ENCODE assay signal across 18 cellular contexts in the genomic region with DNA sequence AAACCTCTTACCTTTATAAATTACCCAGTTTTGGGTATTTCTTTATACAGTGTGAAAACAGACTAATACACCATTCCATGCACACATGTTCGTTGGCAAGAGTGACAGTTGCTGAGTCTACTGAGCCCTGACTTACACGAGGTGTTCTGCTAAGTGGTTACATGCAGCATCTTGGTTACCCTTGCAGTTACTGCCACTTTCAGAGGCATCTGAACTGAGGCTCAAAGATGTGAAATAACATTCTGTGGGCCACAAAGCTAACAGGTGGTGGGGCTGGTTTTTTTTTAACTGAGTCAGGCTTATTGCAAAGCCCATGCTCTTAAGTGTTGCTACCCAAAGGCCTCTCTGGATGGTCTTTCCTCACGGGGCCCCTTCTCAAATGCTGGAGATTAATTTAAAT. TPM values are rescaled to one million over a fixed set of nuclear protein-coding genes. Genes with fewer than 3 reads are reported as not detected.
DNase-seq lines count a peak whose midpoint lies in the region; ATAC-seq and TF ChIP-seq lines count a peak whose summit lies in the region.
"Had no signal": no experiment of that assay in that cellular context is flagged by ENCODE, and none has a peak within 500 bp of the region (broad histone marks: within the 10 kb centered on the region; RNA-seq: fewer than 3 reads in every experiment).

No MANE protein-coding gene starts in this region.

- intact Hi-C loops in CD4-positive, alpha-beta memory T cell (cut with micrococcal nuclease) = no loop called here

- no peak overlapping the region for H3K27ac Mint-ChIP-seq in WTC11
- H3K27ac Mint-ChIP-seq in CD4-positive, alpha-beta memory T cell = no peak overlapping the region
- H3K27ac Mint-ChIP-seq: GM23338 had no signal

- peaks cover 45% of the 10 kb centered on the region for H3K9me3 Mint-ChIP-seq in WTC11
- H3K9me3 Mint-ChIP-seq in CD4-positive, alpha-beta memory T cell = peaks cover 0 to 37% (median 22%) of the 10 kb centered on the region in 8 donors

- H3K4me1 Mint-ChIP-seq in WTC11 = no peaks in the 10 kb centered on the region
- H3K4me1 Mint-ChIP-seq in CD4-positive, alpha-beta memory T cell = peaks cover 6 to 9% (median 6%) of the 10 kb centered on the region in 4 donors
- H3K4me1 Mint-ChIP-seq: GM23338 had no signal

- H3K27me3 ChIP-seq in OCI-LY1 (ENCODE audit: insufficient read depth, low read length) (no peaks in the 10 kb centered on the region; the same call in 1 of the 2 replicates), H7 (ENCODE audit: control insufficient read depth, insufficient read depth, low read length) (no peaks in the 10 kb centered on the region)
- no peaks in the 10 kb centered on the region for H3K27me3 ChIP-seq in CD4-positive, alpha-beta memory T cell (ENCODE audit: insufficient read depth, low read length)
- H3K27me3 ChIP-seq: SJSA1 had no signal

- DNase-seq in activated CD8-positive, alpha-beta memory T cell treated with anti-CD3 and anti-CD28 coated beads for 24 hours = peak; percentile 38
- DNase-seq in activated CD8-positive, alpha-beta memory T cell treated with anti-CD3 and anti-CD28 coated beads, Interleukin-2, amount 50 U/mL, for 48 hours = no peak
- peak; percentile 67 for DNase-seq in myocyte (ENCODE audit: low read depth)
- no peak for DNase-seq in H7
- no peak for DNase-seq in NOMO-1 treated with DMSO at 0.1 percent for 48 hours (lab: John Stamatoyannopoulos, UW; ENCODE audit: unreplicated experiment)
- DNase-seq in WTC11 (ENCODE audit: low spot score) = no peak
- DNase-seq in CD4-positive, alpha-beta memory T cell = no peak
- DNase-seq: KBM-7, NCI-H1436 treated with DMSO at 0.1 percent for 48 hours, NCI-H2029 treated with DMSO at 0.1 percent for 48 hours, NCI-H510A treated with DMSO at 0.1 percent for 48 hours had no signal

- no peak overlapping the region for H3K9ac ChIP-seq in OCI-LY1 (ENCODE audit: low read length)

- ATAC-seq in WTC11 = no peak
- ATAC-seq: GM23338 had no signal

- H3K9me2 ChIP-seq in OCI-LY1 (ENCODE audit: low read depth, low read length) = no peaks in the 10 kb centered on the region

- TF ChIP-seq CTCF in OCI-LY1 (IDR thresholded peaks at IDR 0.05; ENCODE audit: low read length) (no peak), WTC11 (IDR thresholded peaks at IDR 0.05) (no peak)

- CTCF ChIA-PET in WTC11 (lab: Charles Lee) = no interaction called here
- CTCF ChIA-PET in CD4-positive, alpha-beta memory T cell (lab: Charles Lee; ENCODE audit: partially characterized antibody) = interaction anchor here (1.6 kb wide), 1 partner anchor 24 kb away, joined by 4 read pairs; no protein-coding TSS in a partner anchor

- H3K4me3 Mint-ChIP-seq in WTC11 = no peak overlapping the region
- no peak overlapping the region for H3K4me3 Mint-ChIP-seq in CD4-positive, alpha-beta memory T cell
- H3K4me3 Mint-ChIP-seq: GM23338 had no signal

- no peak overlapping the region for H2AFZ ChIP-seq in OCI-LY1 (ENCODE audit: low read length)
- H2AFZ ChIP-seq: GM23338 had no signal

- H3K27ac ChIP-seq in OCI-LY1 (ENCODE audit: low read depth, low read length, poor library complexity, severe bottlenecking) = peak overlapping the region; percentile 19
- no peak overlapping the region for H3K27ac ChIP-seq in CD4-positive, alpha-beta memory T cell (ENCODE audit: low read depth, low read length)

- peaks cover 9% of the 10 kb centered on the region; the same call in 1 of the 2 replicates for H3K9me3 ChIP-seq in OCI-LY1 (ENCODE audit: low read length)
- H3K9me3 ChIP-seq in CD4-positive, alpha-beta memory T cell (ENCODE audit: control insufficient read depth in 1 of 2, low read length in 2 of 2) = no peaks in the 10 kb centered on the region

- H4K20me1 ChIP-seq in OCI-LY1 (ENCODE audit: insufficient read depth, low read length) = no peaks in the 10 kb centered on the region

- no peak overlapping the region for H3K4me3 ChIP-seq in OCI-LY1 (ENCODE audit: low read depth, low read length, poor library complexity, severe bottlenecking)
- no peak overlapping the region for H3K4me3 ChIP-seq in H7 (ENCODE audit: insufficient read depth, low read depth, low read length)
- no peak overlapping the region for H3K4me3 ChIP-seq in CD4-positive, alpha-beta memory T cell (ENCODE audit: low read length in 2 of 2)
- H3K4me3 ChIP-seq: GM23338, SJSA1 had no signal

- peaks cover 3% of the 10 kb centered on the region for H3K27me3 Mint-ChIP-seq in WTC11 (ENCODE audit: low read depth)
- H3K27me3 Mint-ChIP-seq in CD4-positive, alpha-beta memory T cell = no peaks in the 10 kb centered on the region

- peaks cover 6% of the 10 kb centered on the region; the same call in 1 of the 2 replicates for H3K36me3 Mint-ChIP-seq in WTC11
- H3K36me3 Mint-ChIP-seq in CD4-positive, alpha-beta memory T cell = peaks cover 0 to 4% of the 10 kb centered on the region in 2 donors

- H3K36me3 ChIP-seq in OCI-LY1 (ENCODE audit: insufficient read depth, low read length) (no peaks in the 10 kb centered on the region; the same call in 1 of the 2 replicates), H7 (replicated peaks; ENCODE audit: control insufficient read depth, insufficient read depth, low read length) (no peaks in the 10 kb centered on the region)
- H3K36me3 ChIP-seq in CD4-positive, alpha-beta memory T cell (ENCODE audit: insufficient read depth, low read length) = no peaks in the 10 kb centered on the region
- H3K36me3 ChIP-seq: SJSA1 had no signal

- H3F3A ChIP-seq in OCI-LY1 (ENCODE audit: insufficient read depth, low read length) = no peaks in the 10 kb centered on the region

- no peak overlapping the region for H3K4me2 ChIP-seq in OCI-LY1 (ENCODE audit: low read length)
- H3K4me2 ChIP-seq: GM23338 had no signal

- POLR2A ChIA-PET in WTC11 (lab: Charles Lee) = no interaction called here
- POLR2A ChIA-PET in CD4-positive, alpha-beta memory T cell (lab: Charles Lee; ENCODE audit: partially characterized antibody) = no interaction called here

- peaks cover 13% of the 10 kb centered on the region for H3K4me1 ChIP-seq in OCI-LY1 (ENCODE audit: insufficient read depth, low read length, severe bottlenecking)
- no peaks in the 10 kb centered on the region for H3K4me1 ChIP-seq in CD4-positive, alpha-beta memory T cell (ENCODE audit: insufficient read depth, low read length)

- no peaks in the 10 kb centered on the region for H3K79me2 ChIP-seq in OCI-LY1 (ENCODE audit: insufficient read depth, low read length)

TF ChIP-seq in WTC11, 78 proteins besides CTCF, POLR2A, EP300 and RAD21:
- TF ChIP-seq, protein P1, sequence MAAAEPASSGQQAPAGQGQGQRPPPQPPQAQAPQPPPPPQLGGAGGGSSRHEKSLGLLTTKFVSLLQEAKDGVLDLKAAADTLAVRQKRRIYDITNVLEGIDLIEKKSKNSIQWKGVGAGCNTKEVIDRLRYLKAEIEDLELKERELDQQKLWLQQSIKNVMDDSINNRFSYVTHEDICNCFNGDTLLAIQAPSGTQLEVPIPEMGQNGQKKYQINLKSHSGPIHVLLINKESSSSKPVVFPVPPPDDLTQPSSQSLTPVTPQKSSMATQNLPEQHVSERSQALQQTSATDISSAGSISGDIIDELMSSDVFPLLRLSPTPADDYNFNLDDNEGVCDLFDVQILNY (CRISPR knock-in tag; IDR thresholded peaks at IDR 0.05) = no peak
- TF ChIP-seq, protein P2, sequence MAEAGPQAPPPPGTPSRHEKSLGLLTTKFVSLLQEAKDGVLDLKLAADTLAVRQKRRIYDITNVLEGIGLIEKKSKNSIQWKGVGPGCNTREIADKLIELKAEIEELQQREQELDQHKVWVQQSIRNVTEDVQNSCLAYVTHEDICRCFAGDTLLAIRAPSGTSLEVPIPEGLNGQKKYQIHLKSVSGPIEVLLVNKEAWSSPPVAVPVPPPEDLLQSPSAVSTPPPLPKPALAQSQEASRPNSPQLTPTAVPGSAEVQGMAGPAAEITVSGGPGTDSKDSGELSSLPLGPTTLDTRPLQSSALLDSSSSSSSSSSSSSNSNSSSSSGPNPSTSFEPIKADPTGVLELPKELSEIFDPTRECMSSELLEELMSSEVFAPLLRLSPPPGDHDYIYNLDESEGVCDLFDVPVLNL (CRISPR knock-in tag; IDR thresholded peaks at IDR 0.05; ENCODE audit: borderline replicate concordance, low read depth) = no peak
- TF ChIP-seq ZNF219 (CRISPR knock-in tag; IDR thresholded peaks at IDR 0.05; ENCODE audit: borderline replicate concordance) (no peak), HMGA2 (CRISPR knock-in tag; IDR thresholded peaks at IDR 0.05) (no peak), IRF2 (CRISPR knock-in tag; IDR thresholded peaks at IDR 0.05; ENCODE audit: borderline replicate concordance, low read depth) (no peak), ZNF423 (CRISPR knock-in tag; IDR thresholded peaks at IDR 0.05) (no peak), GTF2I (CRISPR knock-in tag; conservative IDR thresholded peaks at IDR 0.05) (no peak), ZNF263 (CRISPR knock-in tag; IDR thresholded peaks at IDR 0.05; ENCODE audit: low read depth) (no peak), ZNF121 (CRISPR knock-in tag; IDR thresholded peaks at IDR 0.05) (no peak)
- TF ChIP-seq, protein P3, sequence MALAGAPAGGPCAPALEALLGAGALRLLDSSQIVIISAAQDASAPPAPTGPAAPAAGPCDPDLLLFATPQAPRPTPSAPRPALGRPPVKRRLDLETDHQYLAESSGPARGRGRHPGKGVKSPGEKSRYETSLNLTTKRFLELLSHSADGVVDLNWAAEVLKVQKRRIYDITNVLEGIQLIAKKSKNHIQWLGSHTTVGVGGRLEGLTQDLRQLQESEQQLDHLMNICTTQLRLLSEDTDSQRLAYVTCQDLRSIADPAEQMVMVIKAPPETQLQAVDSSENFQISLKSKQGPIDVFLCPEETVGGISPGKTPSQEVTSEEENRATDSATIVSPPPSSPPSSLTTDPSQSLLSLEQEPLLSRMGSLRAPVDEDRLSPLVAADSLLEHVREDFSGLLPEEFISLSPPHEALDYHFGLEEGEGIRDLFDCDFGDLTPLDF (CRISPR knock-in tag; IDR thresholded peaks at IDR 0.05) = no peak

RNA-seq across cellular contexts. Expression of a gene that starts 54.4 kb away (rescaled TPM):
- total RNA-seq in myocyte (not detected in 2 replicates), WTC11 (2021) (not detected in 3 replicates)
- polyA plus RNA-seq in myocyte (2012) = not detected
- total RNA-seq in H7 (2014; rRNA removed; shearing (Covaris generic)) = not detected in 2 replicates
- not detected for total RNA-seq in CD4-positive, alpha-beta memory T cell
- not detected for polyA plus RNA-seq in CD4-positive, alpha-beta memory T cell
- total RNA-seq: A172, Daoy, GM23338, M059J, SJSA1 had no signal
- polyA plus RNA-seq: BJ, GM23338 had no signal

Comparison
In these comparisons a context has a peak if more than half of its experiments do, and no peak if none do; other contexts are left out.
1. DNase-seq: peak in activated CD8-positive, alpha-beta memory T cell treated with anti-CD3 and anti-CD28 coated beads for 24 hours (single experiment) and myocyte (single experiment); none in activated CD8-positive, alpha-beta memory T cell treated with anti-CD3 and anti-CD28 coated beads, Interleukin-2, amount 50 U/mL, for 48 hours (single experiment), H7 (single experiment), NOMO-1 treated with DMSO at 0.1 percent for 48 hours (single experiment), WTC11 (single experiment) and CD4-positive, alpha-beta memory T cell (0 of 5).